ENCODE assay signal across 32 cellular contexts in the genomic region with DNA sequence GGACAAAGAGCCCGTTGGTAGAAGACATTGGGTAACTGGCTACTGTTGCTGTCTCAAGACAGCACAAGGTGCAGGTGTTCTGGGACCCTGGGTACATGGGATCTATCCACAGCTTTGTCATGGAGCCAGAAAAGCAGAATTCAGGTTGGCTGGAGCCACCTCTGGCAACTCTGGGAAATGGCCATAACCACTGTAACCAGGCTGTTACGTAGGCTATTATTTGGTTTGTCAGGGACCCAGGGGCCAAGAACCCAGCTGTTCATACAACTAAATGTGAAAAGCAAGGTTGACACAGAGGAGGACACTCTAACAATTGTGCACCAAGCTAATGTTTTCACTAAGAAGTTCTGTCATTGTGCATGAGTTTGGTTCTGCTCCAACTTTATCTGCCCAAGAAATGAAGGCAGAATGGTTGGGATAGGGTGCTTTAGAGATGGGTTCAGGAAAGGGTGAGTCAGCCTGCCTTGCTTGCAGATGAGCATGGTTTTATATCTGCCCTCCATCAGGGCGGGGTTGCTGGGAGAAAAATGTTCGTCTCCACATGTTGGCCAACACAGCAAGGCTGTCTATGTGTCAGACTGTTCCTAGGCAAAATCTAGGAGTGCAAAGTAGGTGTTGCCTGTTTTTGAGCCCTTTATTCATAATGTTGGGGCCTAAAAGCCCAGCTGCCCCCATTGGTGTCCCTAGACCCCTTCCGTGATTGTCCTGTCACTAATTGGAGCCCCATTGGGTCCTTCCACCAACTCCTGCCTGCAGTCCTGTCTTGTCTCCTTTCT.
DNase-seq lines count a peak whose midpoint lies in the region; ATAC-seq and TF ChIP-seq lines count a peak whose summit lies in the region.
"Had no signal": no experiment of that assay in that cellular context is flagged by ENCODE, and none has a peak within 500 bp of the region (broad histone marks: within the 10 kb centered on the region; RNA-seq: fewer than 3 reads in every experiment).

No MANE protein-coding gene starts in this region.

- H3K9me3 ChIP-seq in HCT116 (ENCODE audit: control insufficient read depth in 1 of 2, insufficient read depth in 1 of 2, low read depth in 1 of 2, low read length in 2 of 2) (no peaks in the 10 kb centered on the region), RWPE2 (ENCODE audit: severe bottlenecking) (no peaks in the 10 kb centered on the region), H9 (ENCODE audit: control insufficient read depth, low read depth, low read length) (no peaks in the 10 kb centered on the region)
- H3K9me3 ChIP-seq: ovary had no signal

- no CpG with 5 or more reads among the region's 5 CpGs for WGBS in H9 (ENCODE audit: extremely low coverage, insufficient read length, low lambda C conversion rate)

- ATAC-seq in HCT116: peak; percentile 61
- ATAC-seq in RWPE2 (ENCODE audit: low read depth): peak; percentile 51; the same call in 2 of the 3 replicates
- ATAC-seq in foreskin keratinocyte: peak; percentile 68
- no peak for ATAC-seq in HG03095 (IDR thresholded peaks at IDR 0.05; ENCODE audit: unreplicated experiment)
- ATAC-seq: activated CD4-positive, alpha-beta T cell treated with anti-CD3 and anti-CD28 coated beads for 36 hours; activated CD8-positive, alpha-beta T cell treated with anti-CD3 and anti-CD28 coated beads, Interleukin-2, amount 10 ng/mL, durations not matched to agents 7 days and 5 days; effector memory CD8-positive, alpha-beta T cell; esophagus mucosa; HepG2 had no signal

- H3K9me3 Mint-ChIP-seq in H9: peaks cover 7 to 12% of the 10 kb centered on the region in 2 experiments; a peak in 4 of 5 replicates
- H3K9me3 Mint-ChIP-seq: effector memory CD8-positive, alpha-beta T cell had no signal

- H3K18ac ChIP-seq in H9 (ENCODE audit: insufficient read length, low read depth, low read length): no peak overlapping the region

- no peak overlapping the region for H4K8ac ChIP-seq in H9 (replicated peaks; ENCODE audit: insufficient read length, low read depth, low read length)

- TF ChIP-seq CTCF in AG10803 (conservative IDR thresholded peaks at IDR 0.05; ENCODE audit: low read length) (no peak), HCT116 (IDR thresholded peaks at IDR 0.05 in 2 of 3, conservative IDR thresholded peaks at IDR 0.05 in 1 of 3; ENCODE audit: borderline replicate concordance in 1 of 3, insufficient read depth in 1 of 3, low read depth in 2 of 3, low read length in 2 of 3) (no peak), RWPE2 (IDR thresholded peaks at IDR 0.05; ENCODE audit: poor library complexity, severe bottlenecking) (no peak), foreskin keratinocyte (conservative IDR thresholded peaks at IDR 0.05) (no peak), H9 (conservative IDR thresholded peaks at IDR 0.05) (no peak; the same call in 2 of the 3 replicates)

- no peak overlapping the region for H4K5ac ChIP-seq in H9 (ENCODE audit: insufficient read length, low read depth, low read length)

- intact Hi-C loops in HCT116 (cut with micrococcal nuclease): no loop called here

- H3K4me1 Mint-ChIP-seq in H9: no peaks in the 10 kb centered on the region; a peak in 1 of 4 replicates
- H3K4me1 Mint-ChIP-seq: activated CD4-positive, alpha-beta T cell treated with anti-CD3 and anti-CD28 coated beads for 36 hours; CD14-positive monocyte had no signal

- no peak overlapping the region for H2BK15ac ChIP-seq in H9 (ENCODE audit: low read depth, low read length)

- H3K4me3 ChIP-seq in AG10803 (ENCODE audit: low read length): no peak overlapping the region
- H3K4me3 ChIP-seq in HCT116 (replicated peaks in 1 of 2; ENCODE audit: low read depth in 1 of 2, low read length in 2 of 2): no peak overlapping the region
- no peak overlapping the region for H3K4me3 ChIP-seq in RWPE2 (ENCODE audit: severe bottlenecking)
- H3K4me3 ChIP-seq: cardiac muscle cell, coronary artery, ovary, upper lobe of left lung had no signal

- H3K79me2 ChIP-seq in HCT116 (ENCODE audit: insufficient read depth, low read length) (no peaks in the 10 kb centered on the region), H9 (ENCODE audit: insufficient read depth, low read length) (no peaks in the 10 kb centered on the region)

- no peak overlapping the region for H2AK5ac ChIP-seq in H9 (ENCODE audit: insufficient read length, low read length)

- H3K9ac ChIP-seq in HCT116 (ENCODE audit: low read length) (no peak overlapping the region), H9 (ENCODE audit: extremely low read depth, insufficient read length, low read length) (no peak overlapping the region)

- no peaks in the 10 kb centered on the region for H3K79me1 ChIP-seq in H9 (ENCODE audit: insufficient read depth, low read depth, low read length, poor library complexity, severe bottlenecking)

- no TSS peak for BruUV-seq in HCT116 (replicated peaks; lab: Mats Ljungman, UMichigan)

- no peaks in the 10 kb centered on the region for H3K27me3 ChIP-seq in HCT116 (ENCODE audit: insufficient read depth, low read length)
- H3K27me3 ChIP-seq in RWPE2 (ENCODE audit: insufficient read depth, poor library complexity, severe bottlenecking): no peaks in the 10 kb centered on the region
- H3K27me3 ChIP-seq in foreskin keratinocyte: no peaks in the 10 kb centered on the region
- no peaks in the 10 kb centered on the region for H3K27me3 ChIP-seq in H9 (ENCODE audit: insufficient read depth, low read length)
- H3K27me3 ChIP-seq: cardiac muscle cell, ovary, upper lobe of left lung had no signal

- CTCF ChIA-PET in HCT116 (lab: Charles Lee): no interaction called here

- H3K27me3 Mint-ChIP-seq in H9 (ENCODE audit: low read depth): peaks cover 4% of the 10 kb centered on the region
- H3K27me3 Mint-ChIP-seq: activated CD4-positive, alpha-beta T cell treated with anti-CD3 and anti-CD28 coated beads for 36 hours; activated naive CD8-positive, alpha-beta T cell had no signal

- no peak overlapping the region for H3K4ac ChIP-seq in H9 (ENCODE audit: low read depth, low read length)

- H3K4me3 Mint-ChIP-seq in H9: no peak overlapping the region
- H3K4me3 Mint-ChIP-seq: activated CD4-positive, alpha-beta T cell treated with anti-CD3 and anti-CD28 coated beads for 36 hours; activated CD8-positive, alpha-beta T cell treated with anti-CD3 and anti-CD28 coated beads, Interleukin-2, amount 10 ng/mL, durations not matched to agents 7 days and 5 days; activated naive CD8-positive, alpha-beta T cell; CD14-positive monocyte; effector memory CD8-positive, alpha-beta T cell; nephron progenitor cell had no signal

- no peak overlapping the region for H3K56ac ChIP-seq in H9 (ENCODE audit: insufficient read length, low read depth, low read length)

- no peaks in the 10 kb centered on the region for H3K9me2 ChIP-seq in HCT116 (ENCODE audit: insufficient read depth)

- H2AFZ ChIP-seq in HCT116 (ENCODE audit: low read depth, low read length, poor library complexity, severe bottlenecking) (no peak overlapping the region), H9 (ENCODE audit: low read length) (no peak overlapping the region)

- no peak overlapping the region for H2BK120ac ChIP-seq in H9 (ENCODE audit: low read depth, low read length, poor library complexity, severe bottlenecking)

- no peak overlapping the region for H3K27ac Mint-ChIP-seq in H9
- H3K27ac Mint-ChIP-seq: activated CD4-positive, alpha-beta T cell treated with anti-CD3 and anti-CD28 coated beads for 36 hours; activated CD8-positive, alpha-beta T cell treated with anti-CD3 and anti-CD28 coated beads, Interleukin-2, amount 10 ng/mL, durations not matched to agents 7 days and 5 days; activated naive CD8-positive, alpha-beta T cell; CD14-positive monocyte; effector memory CD8-positive, alpha-beta T cell had no signal

- no peak overlapping the region for H3K14ac ChIP-seq in H9 (ENCODE audit: insufficient read depth, low read length)

- no peak overlapping the region for H2BK20ac ChIP-seq in H9 (ENCODE audit: low read depth, low read length, poor library complexity, severe bottlenecking)

- no peaks in the 10 kb centered on the region for H4K20me1 ChIP-seq in HCT116 (ENCODE audit: insufficient read depth)
- no peaks in the 10 kb centered on the region for H4K20me1 ChIP-seq in H9 (ENCODE audit: control insufficient read depth, insufficient read depth, insufficient read length)

- H3K4me1 ChIP-seq in HCT116 (ENCODE audit: control insufficient read depth in 1 of 2, insufficient read depth in 2 of 2, low read length in 2 of 2) (no peaks in the 10 kb centered on the region), RWPE2 (ENCODE audit: insufficient read depth, poor library complexity, severe bottlenecking) (peaks cover 5% of the 10 kb centered on the region), foreskin keratinocyte (no peaks in the 10 kb centered on the region), H9 (ENCODE audit: insufficient read depth, low read length) (no peaks in the 10 kb centered on the region)
- H3K4me1 ChIP-seq: upper lobe of left lung had no signal

- DNase-seq in AG10803 (ENCODE audit: low read depth) (peak; percentile 33), HCT116 (ENCODE audit: low read depth, low spot score) (no peak), RWPE2 (ENCODE audit: low spot score) (no peak), foreskin keratinocyte (peak in 1 of 2 donors; percentile 49), H9 (no peak), NCI-H1436 treated with DMSO at 0.1 percent for 48 hours (lab: John Stamatoyannopoulos, UW) (no peak), C1 segment of cervical spinal cord (lab: John Stamatoyannopoulos, UW) (no peak)
- DNase-seq: activated CD4-positive, alpha-beta T cell treated with anti-CD3 and anti-CD28 coated beads for 36 hours; activated CD8-positive, alpha-beta T cell treated with anti-CD3 and anti-CD28 coated beads, Interleukin-2, amount 10 ng/mL, durations not matched to agents 7 days and 5 days; aorta; Calu3; effector memory CD8-positive, alpha-beta T cell; H7; Kasumi-1; left cardiac atrium; NCI-H1930; NCI-H2227 treated with DMSO at 0.1 percent for 48 hours; NCI-H526 treated with DMSO at 0.1 percent for 48 hours; nephron progenitor cell; ovary; RPMI8226; stimulated activated CD4-positive, alpha-beta T cell treated with anti-CD3 and anti-CD28 coated beads, Interleukin-2, amount 100 ng/mL, for 24 hours; T-helper 2 cell; upper lobe of left lung had no signal

- H4K91ac ChIP-seq in H9 (ENCODE audit: insufficient read length, low read depth, low read length): no peak overlapping the region

- TF ChIP-seq POLR2A in HCT116 (IDR thresholded peaks at IDR 0.05; ENCODE audit: borderline replicate concordance, extremely low read depth, insufficient read depth, insufficient read length): no peak

- H3T11ph ChIP-seq in H9 (ENCODE audit: low read length): no peak overlapping the region

- H2BK12ac ChIP-seq in H9 (ENCODE audit: insufficient read length, low read depth, low read length): no peak overlapping the region

- H3K36me3 ChIP-seq in HCT116 (ENCODE audit: control insufficient read depth in 1 of 2, insufficient read depth in 2 of 2, low read length in 2 of 2) (no peaks in the 10 kb centered on the region), RWPE2 (ENCODE audit: low read depth) (no peaks in the 10 kb centered on the region)
- H3K36me3 ChIP-seq: cardiac muscle cell, ovary, upper lobe of left lung had no signal

- H3K23me2 ChIP-seq in H9 (ENCODE audit: insufficient read length, low read depth, low read length, poor library complexity, severe bottlenecking): no peaks in the 10 kb centered on the region

- H3K27ac ChIP-seq in HCT116 (ENCODE audit: low read depth, low read length) (no peak overlapping the region), RWPE2 (ENCODE audit: poor library complexity, severe bottlenecking) (no peak overlapping the region), foreskin keratinocyte (no peak overlapping the region), H9 (ENCODE audit: insufficient read length, low read depth, low read length) (no peak overlapping the region)
- H3K27ac ChIP-seq: cardiac muscle cell, coronary artery, HL-60, ovary, upper lobe of left lung had no signal

- no peak overlapping the region for H3K23ac ChIP-seq in H9 (ENCODE audit: insufficient read length, low read depth, low read length)

- RAD21 ChIA-PET in HCT116 (lab: Charles Lee; ENCODE audit: low non-redundant PET in 1 of 2, low total read pairs in 2 of 2, uncharacterized antibody in 2 of 2, unreplicated experiment in 2 of 2): no interaction called here

- 0 out of 7 replicates have a peak, but pooled peaks cover 0 to 10% (median 0%) of the 10 kb centered on the region in 3 experiments for H3K36me3 Mint-ChIP-seq in H9 (ENCODE audit: insufficient read depth in 1 of 3, low read depth in 3 of 3)
- H3K36me3 Mint-ChIP-seq: activated naive CD8-positive, alpha-beta T cell had no signal

- H3K4me2 ChIP-seq in HCT116 (ENCODE audit: low read length) (no peak overlapping the region), H9 (ENCODE audit: insufficient read depth, insufficient read length, low read length) (no peak overlapping the region)

- no peak for TF ChIP-seq RAD21 in HCT116 (IDR thresholded peaks at IDR 0.05; ENCODE audit: low read depth)

- POLR2A ChIA-PET in HCT116 (lab: Charles Lee): no interaction called here

- H2BK5ac ChIP-seq in H9 (ENCODE audit: insufficient read length, low read length): no peak overlapping the region
